In the genomic region with DNA sequence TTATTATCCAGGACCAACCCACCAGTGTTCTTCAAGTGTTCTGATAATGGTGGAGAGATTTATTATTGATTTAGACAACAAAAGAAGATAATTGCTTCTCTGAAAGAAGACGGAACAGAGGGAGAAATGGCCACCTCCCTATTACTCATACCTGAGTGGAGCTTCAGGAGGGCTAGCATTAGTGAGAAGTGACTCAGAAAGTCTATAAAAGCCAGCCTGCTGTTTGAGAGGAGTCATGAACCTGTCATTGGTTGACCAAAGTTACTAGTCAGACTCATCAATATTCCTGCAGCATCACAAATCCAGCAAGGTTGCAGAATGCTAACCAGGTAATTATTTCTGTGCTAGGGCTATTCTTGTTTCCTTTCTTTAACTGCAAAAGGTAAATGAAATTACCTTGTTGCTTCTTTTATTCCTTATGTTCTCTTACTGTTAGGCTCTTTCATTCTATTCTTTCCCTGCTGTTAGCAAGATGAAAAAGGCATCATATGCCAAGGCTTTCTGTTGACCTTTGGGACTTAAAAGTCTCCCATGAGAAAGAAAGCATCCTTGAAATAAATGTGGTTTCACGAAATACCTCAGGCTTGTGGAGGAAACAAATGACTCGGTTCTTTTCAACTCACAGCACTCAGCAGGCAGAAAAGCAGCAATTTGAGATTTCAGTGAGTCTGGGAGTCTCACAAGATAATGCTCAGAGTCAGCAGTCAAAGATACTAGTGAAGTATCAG, we compare ENCODE assay signal across 12 cellular contexts.
DNase-seq lines count a peak whose midpoint lies in the region; ATAC-seq lines count a peak whose summit lies in the region.
"Had no signal": no experiment of that assay in that cellular context is flagged by ENCODE, and none has a peak within 500 bp of the region (broad histone marks: within the 10 kb centered on the region; RNA-seq: fewer than 3 reads in every experiment).

No MANE protein-coding gene starts in this region.

- H3K4me1 Mint-ChIP-seq in activated CD4-positive, alpha-beta memory T cell treated with anti-CD3 and anti-CD28 coated beads, Interleukin-2, amount 10 ng/mL, durations not matched to agents 7 days and 5 days: no peaks in the 10 kb centered on the region

- H3K27me3 ChIP-seq in aorta (ENCODE audit: control insufficient read depth in 1 of 2, insufficient read depth in 2 of 2, low read length in 1 of 2): no peaks in the 10 kb centered on the region

- DNase-seq in A172 (ENCODE audit: low spot score) (peak; percentile 95), H4 (ENCODE audit: low spot score) (peak; percentile 54), SK-MEL-5 (ENCODE audit: low read depth, low spot score) (peak; percentile 86), foreskin melanocyte (peak; percentile 88), NCI-H510A (lab: John Stamatoyannopoulos, UW) (no peak), superior temporal gyrus (ENCODE audit: extremely low spot score) (no peak), aorta (no peak)
- DNase-seq in activated CD4-positive, alpha-beta memory T cell treated with anti-CD3 and anti-CD28 coated beads, Interleukin-2, amount 10 ng/mL, durations not matched to agents 7 days and 5 days: no peak
- DNase-seq: activated CD4-positive, alpha-beta T cell treated with anti-CD3 and anti-CD28 coated beads, Interleukin-2, amount 50 U/mL, for 48 hours; CD8-positive, alpha-beta T cell; NCI-H774 had no signal

- H3K27ac ChIP-seq in aorta (ENCODE audit: low read depth in 1 of 2, low read length in 2 of 2): no peak overlapping the region

- no peaks in the 10 kb centered on the region for H3K36me3 Mint-ChIP-seq in activated CD4-positive, alpha-beta memory T cell treated with anti-CD3 and anti-CD28 coated beads, Interleukin-2, amount 10 ng/mL, durations not matched to agents 7 days and 5 days (ENCODE audit: low read depth)
- H3K36me3 Mint-ChIP-seq: CD8-positive, alpha-beta T cell had no signal

- CTCF ChIA-PET in activated CD4-positive, alpha-beta memory T cell treated with anti-CD3 and anti-CD28 coated beads, Interleukin-2, amount 10 ng/mL, durations not matched to agents 7 days and 5 days (lab: Charles Lee): no interaction called here

- no peak overlapping the region for H3K4me3 ChIP-seq in aorta (ENCODE audit: low read length in 2 of 2)

- H3K9me3 ChIP-seq in aorta (ENCODE audit: control insufficient read depth, low read length): no peaks in the 10 kb centered on the region

- POLR2A ChIA-PET in activated CD4-positive, alpha-beta memory T cell treated with anti-CD3 and anti-CD28 coated beads, Interleukin-2, amount 10 ng/mL, durations not matched to agents 7 days and 5 days (lab: Charles Lee): no interaction called here

- no peak for ATAC-seq in aorta (ENCODE audit: low FRiP score)
- ATAC-seq: CD8-positive, alpha-beta T cell had no signal

- H3K9me3 Mint-ChIP-seq in activated CD4-positive, alpha-beta memory T cell treated with anti-CD3 and anti-CD28 coated beads, Interleukin-2, amount 10 ng/mL, durations not matched to agents 7 days and 5 days: no peaks in the 10 kb centered on the region
- H3K9me3 Mint-ChIP-seq: CD8-positive, alpha-beta T cell; dendritic cell treated with granulocyte-macrophage colony-stimulating factor and Interleukin-4, amounts not matched to agents 40 ng/mL and 50 ng/mL, for 4 days had no signal

- H3K27me3 Mint-ChIP-seq in activated CD4-positive, alpha-beta memory T cell treated with anti-CD3 and anti-CD28 coated beads, Interleukin-2, amount 10 ng/mL, durations not matched to agents 7 days and 5 days: no peaks in the 10 kb centered on the region
- H3K27me3 Mint-ChIP-seq: dendritic cell treated with granulocyte-macrophage colony-stimulating factor and Interleukin-4, amounts not matched to agents 40 ng/mL and 50 ng/mL, for 4 days had no signal

- in situ Hi-C loops in SK-MEL-5 (cut with HindIII; ENCODE audit: low pct_unique_long_range_greater_than_20kb, low sequenced_read_pairs): no loop called here

- 19 to 24% methylated on average over 3 of the region's 3 CpGs for WGBS in aorta, 2 donors

- no peaks in the 10 kb centered on the region for H3K36me3 ChIP-seq in aorta (ENCODE audit: control insufficient read depth in 1 of 2, insufficient read depth in 2 of 2, low read length in 1 of 2)

- H3K4me1 ChIP-seq in aorta (ENCODE audit: control insufficient read depth in 1 of 2, insufficient read depth in 2 of 2, low read length in 2 of 2): no peaks in the 10 kb centered on the region

- H3K27ac Mint-ChIP-seq in activated CD4-positive, alpha-beta memory T cell treated with anti-CD3 and anti-CD28 coated beads, Interleukin-2, amount 10 ng/mL, durations not matched to agents 7 days and 5 days: no peak overlapping the region
- H3K27ac Mint-ChIP-seq: CD8-positive, alpha-beta T cell; dendritic cell treated with granulocyte-macrophage colony-stimulating factor and Interleukin-4, amounts not matched to agents 40 ng/mL and 50 ng/mL, for 4 days had no signal

- intact Hi-C loops in aorta (cut with DNase I): no loop called here

- no peak overlapping the region for H3K4me3 Mint-ChIP-seq in activated CD4-positive, alpha-beta memory T cell treated with anti-CD3 and anti-CD28 coated beads, Interleukin-2, amount 10 ng/mL, durations not matched to agents 7 days and 5 days
- H3K4me3 Mint-ChIP-seq: CD8-positive, alpha-beta T cell; dendritic cell treated with granulocyte-macrophage colony-stimulating factor and Interleukin-4, amounts not matched to agents 40 ng/mL and 50 ng/mL, for 4 days had no signal

Comparison
In these comparisons a context has a peak if more than half of its experiments do, and no peak if none do; other contexts are left out.
1. DNase-seq: peak in A172 (single experiment), H4 (single experiment), SK-MEL-5 (single experiment) and foreskin melanocyte (single experiment); none in activated CD4-positive, alpha-beta memory T cell treated with anti-CD3 and anti-CD28 coated beads, Interleukin-2, amount 10 ng/mL, durations not matched to agents 7 days and 5 days (single experiment), NCI-H510A (single experiment), superior temporal gyrus (single experiment) and aorta (0 of 2).